ENCODE assay signal across 27 cellular contexts in the genomic region with DNA sequence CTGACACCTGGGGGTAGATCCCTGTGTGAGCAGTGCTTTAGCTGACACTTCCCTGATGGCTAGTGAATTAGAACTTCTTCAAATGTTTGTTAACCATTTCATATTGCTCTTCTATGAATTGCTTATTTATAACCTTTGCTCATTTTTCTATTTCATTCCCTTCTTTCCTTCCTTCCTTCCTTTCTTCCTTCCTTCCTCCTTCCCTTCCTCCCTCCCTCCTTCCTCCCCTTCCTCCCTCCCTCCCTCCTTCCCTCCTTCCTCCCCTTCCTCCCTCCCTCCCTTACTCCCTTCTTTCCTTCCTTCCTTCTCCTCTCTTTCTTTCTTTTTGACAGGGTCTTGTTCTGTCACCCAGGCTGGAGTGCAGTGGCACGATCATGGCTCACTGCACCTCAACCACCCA. TPM values are rescaled to one million over a fixed set of nuclear protein-coding genes. Genes with fewer than 3 reads are reported as not detected.
DNase-seq lines count a peak whose midpoint lies in the region; ATAC-seq, FAIRE-seq and TF ChIP-seq lines count a peak whose summit lies in the region.
"Had no signal": no experiment of that assay in that cellular context is flagged by ENCODE, and none has a peak within 500 bp of the region (broad histone marks: within the 10 kb centered on the region; RNA-seq: fewer than 3 reads in every experiment).

No MANE protein-coding gene starts in this region.

- no peak for DNase-seq in HepG2 (ENCODE audit: low spot score)
- no peak for DNase-seq in right lobe of liver
- DNase-seq in T-helper 17 cell = no peak
- DNase-seq in retina = no peak
- DNase-seq: 8988T; ACHN; BE2C; C1 segment of cervical spinal cord; CD4-positive, alpha-beta memory T cell; CD4-positive, CD25-positive, alpha-beta regulatory T cell; CD8-positive, alpha-beta memory T cell; COR-L47; DMS 273 treated with DMSO at 0.1 percent for 48 hours; DMS153; DMS53; DMS79; DND-41; EL; GDM1 had no signal

- CTCF ChIA-PET in HepG2 (lab: Yijun Ruan, JAX; ENCODE audit: low intra/inter-chr PET ratio, low total read pairs) = no interaction called here

- no peak overlapping the region for H3K9ac ChIP-seq in HepG2 (ENCODE audit: insufficient read depth, low read depth, low read length)
- H3K9ac ChIP-seq: BLaER1 had no signal

- TF ChIP-seq CTCF in HepG2 (CRISPR knock-in tag; IDR thresholded peaks at IDR 0.05) = no peak
- no peak for TF ChIP-seq CTCF in right lobe of liver (IDR thresholded peaks at IDR 0.05)

- no TSS peak for BruUV-seq in HepG2 (replicated peaks; lab: Mats Ljungman, UMichigan)

- H2AFZ ChIP-seq in HepG2 (ENCODE audit: low read length) = no peak overlapping the region

- POLR2A ChIA-PET in HepG2 (lab: Yijun Ruan, JAX) = interaction anchor here (0.8 kb wide), 1 partner anchor 23 kb away, joined by 5 read pairs; no protein-coding TSS in a partner anchor

- no peak for TF ChIP-seq POLR2A in HepG2 (IDR thresholded peaks at IDR 0.05; ENCODE audit: insufficient read depth in 1 of 2, low read depth in 2 of 2, low read length in 2 of 2)
- TF ChIP-seq POLR2A in right lobe of liver (IDR thresholded peaks at IDR 0.05) = no peak

- in situ Hi-C loops in HepG2 (cut with HindIII; ENCODE audit: extremely low pct_ligation_motif_present, low pct_unique_long_range_greater_than_20kb) = no loop called here

- ATAC-seq in HepG2 = no peak
- ATAC-seq in right lobe of liver = no peak
- no peak for ATAC-seq in T-helper 17 cell
- ATAC-seq in GM19035 (IDR thresholded peaks at IDR 0.05; ENCODE audit: unreplicated experiment) = no peak
- ATAC-seq: GM12878 had no signal

- H3K36me3 Mint-ChIP-seq in T-helper 17 cell (ENCODE audit: low read depth) = peaks cover 4% of the 10 kb centered on the region
- H3K36me3 Mint-ChIP-seq: CD14-positive monocyte; CD4-positive, alpha-beta memory T cell; CD4-positive, CD25-positive, alpha-beta regulatory T cell; CD8-positive, alpha-beta memory T cell had no signal

- no peaks in the 10 kb centered on the region for H3K79me2 ChIP-seq in HepG2 (ENCODE audit: insufficient read depth, low read length)

- H3K4me1 ChIP-seq in HepG2 (ENCODE audit: insufficient read depth, low read length) = no peaks in the 10 kb centered on the region
- H3K4me1 ChIP-seq in right lobe of liver = peaks cover 0 to 11% (median 4%) of the 10 kb centered on the region in 4 donors
- H3K4me1 ChIP-seq: BE2C had no signal

- H3K27ac Mint-ChIP-seq in T-helper 17 cell = no peak overlapping the region
- H3K27ac Mint-ChIP-seq: CD14-positive monocyte; CD8-positive, alpha-beta memory T cell had no signal

- H3K9me3 ChIP-seq in HepG2 (ENCODE audit: low read length) (no peaks in the 10 kb centered on the region), right lobe of liver (no peaks in the 10 kb centered on the region), T-helper 17 cell (ENCODE audit: control insufficient read depth, low read length, poor library complexity, severe bottlenecking) (no peaks in the 10 kb centered on the region)
- H3K9me3 ChIP-seq: BE2C had no signal

- H3K27ac ChIP-seq in HepG2 (ENCODE audit: extremely low read length, insufficient read depth, low read length) (no peak overlapping the region), right lobe of liver (no peak overlapping the region)
- H3K27ac ChIP-seq: BLaER1 had no signal

- H4K20me1 ChIP-seq in HepG2 (ENCODE audit: insufficient read depth, low read length) = no peaks in the 10 kb centered on the region; the same call in 1 of the 2 replicates

- H3K36me3 ChIP-seq in HepG2 (replicated peaks in 1 of 2; ENCODE audit: control insufficient read depth in 1 of 2, insufficient read depth in 2 of 2, low read length in 2 of 2) (no peaks in the 10 kb centered on the region), right lobe of liver (no peaks in the 10 kb centered on the region)
- H3K36me3 ChIP-seq: BE2C, BLaER1 had no signal

- H3K4me3 ChIP-seq in HepG2 (replicated peaks in 1 of 3; ENCODE audit: insufficient read depth in 1 of 3, low read depth in 2 of 3, low read length in 3 of 3) (no peak overlapping the region), right lobe of liver (no peak overlapping the region)
- H3K4me3 ChIP-seq: BLaER1, GM12878 had no signal

- TF ChIP-seq EP300 in HepG2 (IDR thresholded peaks at IDR 0.05; ENCODE audit: low read depth in 2 of 2, low read length in 2 of 2) = no peak
- no peak for TF ChIP-seq EP300 in HepG2 (CRISPR knock-in tag; IDR thresholded peaks at IDR 0.05; ENCODE audit: borderline replicate concordance)

- H3K27me3 Mint-ChIP-seq in T-helper 17 cell = peaks cover 61% of the 10 kb centered on the region

- H3K4me1 Mint-ChIP-seq in T-helper 17 cell = peaks cover 8% of the 10 kb centered on the region
- H3K4me1 Mint-ChIP-seq: CD14-positive monocyte; CD4-positive, alpha-beta memory T cell had no signal

- WGBS in HepG2 (ENCODE audit: low lambda C conversion rate) = 3% methylated on average over 1 of the region's 1 CpG
- WGBS in right lobe of liver (ENCODE audit: insufficient coverage, low coverage, low lambda C conversion rate, missing lambda C conversion rate) = 100% methylated on average over 1 of the region's 1 CpG

- no peak for TF ChIP-seq RAD21 in HepG2 (CRISPR knock-in tag; IDR thresholded peaks at IDR 0.05)

- intact Hi-C loops in HepG2 (cut with micrococcal nuclease; ENCODE audit: unreplicated experiment) (no loop called here), right lobe of liver (cut with DNase I) (no loop called here)

- H3K4me3 Mint-ChIP-seq in T-helper 17 cell = peak overlapping the region; percentile 61
- H3K4me3 Mint-ChIP-seq: CD4-positive, alpha-beta memory T cell; CD4-positive, CD25-positive, alpha-beta regulatory T cell; CD8-positive, alpha-beta memory T cell had no signal

- H3K27me3 ChIP-seq in HepG2 (ENCODE audit: control insufficient read depth in 1 of 2, insufficient read depth in 2 of 2, low read length in 2 of 2) (peaks cover 0 to 18% of the 10 kb centered on the region in 2 experiments; a peak in 4 of 5 replicates), right lobe of liver (peaks cover 0 to 15% of the 10 kb centered on the region in 2 donors)

- no peak overlapping the region for H3K4me2 ChIP-seq in HepG2 (ENCODE audit: low read depth, low read length)
- H3K4me2 ChIP-seq: BLaER1 had no signal

- no peak for FAIRE-seq in HepG2 (lab: Jason Lieb, UNC)
- FAIRE-seq: A204.1, GM12878, GM12892, GM18507, GM19239 had no signal

RNA-seq across cellular contexts. Expression of a gene that starts 23.3 kb away (rescaled TPM):
- total RNA-seq in HepG2 (2016; rRNA removed; fragmentation: Illumina TruSeq; extraction: Trizol) (4.4 and 8.8 TPM in 2 replicates), right lobe of liver (10 to 100 TPM; 13.2 to 22.4 (median 16.8) TPM), T-helper 17 cell (1 to 10 TPM; 7.0 to 7.7 TPM)
- total RNA-seq in HepG2 (2016; cell fraction: cytosol; rRNA removed; fragmentation: Illumina TruSeq; extraction: Trizol; ENCODE audit: low read depth) = 1.9 and 3.8 TPM in 2 replicates
- total RNA-seq in HepG2 (2016; cell fraction: insoluble cytoplasmic fraction; rRNA removed; fragmentation: Illumina TruSeq; extraction: Trizol) = 3.5 and 8.9 TPM in 2 replicates
- total RNA-seq in HepG2 (2016; cell fraction: membrane; rRNA removed; fragmentation: Illumina TruSeq; extraction: Trizol) = 2.8 and 3.2 TPM in 2 replicates
- 7.2 and 8.8 TPM in 2 replicates for total RNA-seq in HepG2 (2016; cell fraction: nucleus; rRNA removed; fragmentation: Illumina TruSeq; extraction: Trizol)
- polyA plus RNA-seq in HepG2 (2011; rRNA removed) = 4.3 and 6.2 TPM in 2 replicates
- polyA plus RNA-seq in HepG2 (2011; cell fraction: cytosol; rRNA removed) = 3.5 and 4.9 TPM in 2 replicates
- 25.2 and 37.7 TPM in 2 replicates for polyA plus RNA-seq in HepG2 (2011; cell fraction: nucleus; rRNA removed)
- 7.4 and 10.5 TPM in 2 replicates for polyA plus RNA-seq in HepG2 (2012)
- 0.50 and 0.58 TPM in 2 replicates for polyA plus RNA-seq in HepG2 (2016; cell fraction: cytosol; fragmentation: Illumina TruSeq; extraction: Trizol; ENCODE audit: low read depth)
- polyA plus RNA-seq in HepG2 (2016; cell fraction: insoluble cytoplasmic fraction; fragmentation: Illumina TruSeq; extraction: Trizol; ENCODE audit: low read depth) = 4.9 and 7.1 TPM in 2 replicates
- polyA plus RNA-seq in HepG2 (2016; cell fraction: membrane; fragmentation: Illumina TruSeq; extraction: Trizol; ENCODE audit: low read depth) = 1.8 and 2.2 TPM in 2 replicates
- polyA plus RNA-seq in HepG2 (2016; cell fraction: nucleus; fragmentation: Illumina TruSeq; extraction: Trizol; ENCODE audit: insufficient read depth, low read depth) = 43.8 and 50.2 TPM in 2 replicates
- 6.4 and 7.9 TPM in 2 replicates for polyA minus RNA-seq in HepG2 (2011; rRNA and poly(A)+ RNA removed; ENCODE audit: low replicate concordance)
- 4.6 and 7.0 TPM in 2 replicates for polyA minus RNA-seq in HepG2 (2011; cell fraction: cytosol; rRNA and poly(A)+ RNA removed)
- 4.1 and 5.7 TPM in 2 replicates for polyA minus RNA-seq in HepG2 (2011; cell fraction: nucleus; rRNA and poly(A)+ RNA removed)
- polyA plus RNA-seq: CD14-positive monocyte; CD8-positive, alpha-beta memory T cell had no signal

RNA-seq across cellular contexts. Expression of a gene that starts 40.8 kb away (rescaled TPM):
- total RNA-seq in HepG2 (2016; rRNA removed; fragmentation: Illumina TruSeq; extraction: Trizol) (3.2 and 4.2 TPM in 2 replicates), right lobe of liver (10 to 100 TPM in 2 of 6 experiments, 1 to 10 TPM in 4; 2.2 to 13.7 (median 3.6) TPM), T-helper 17 cell (1 to 10 TPM; 2.7 to 3.3 TPM)
- total RNA-seq in HepG2 (2016; cell fraction: cytosol; rRNA removed; fragmentation: Illumina TruSeq; extraction: Trizol; ENCODE audit: low read depth) = 1.2 and 1.6 TPM in 2 replicates
- 2.4 and 3.9 TPM in 2 replicates for total RNA-seq in HepG2 (2016; cell fraction: insoluble cytoplasmic fraction; rRNA removed; fragmentation: Illumina TruSeq; extraction: Trizol)
- 4.3 and 4.4 TPM in 2 replicates for total RNA-seq in HepG2 (2016; cell fraction: membrane; rRNA removed; fragmentation: Illumina TruSeq; extraction: Trizol)
- total RNA-seq in HepG2 (2016; cell fraction: nucleus; rRNA removed; fragmentation: Illumina TruSeq; extraction: Trizol) = 3.6 and 4.2 TPM in 2 replicates
- polyA plus RNA-seq in HepG2 (2011; rRNA removed) = 2.8 and 4.0 TPM in 2 replicates
- 3.7 and 4.3 TPM in 2 replicates for polyA plus RNA-seq in HepG2 (2011; cell fraction: cytosol; rRNA removed)
- polyA plus RNA-seq in HepG2 (2011; cell fraction: nucleus; rRNA removed) = 7.2 and 7.5 TPM in 2 replicates
- 3.6 and 4.3 TPM in 2 replicates for polyA plus RNA-seq in HepG2 (2012)
- 1.0 and 1.1 TPM in 2 replicates for polyA plus RNA-seq in HepG2 (2016; cell fraction: cytosol; fragmentation: Illumina TruSeq; extraction: Trizol; ENCODE audit: low read depth)
- polyA plus RNA-seq in HepG2 (2016; cell fraction: insoluble cytoplasmic fraction; fragmentation: Illumina TruSeq; extraction: Trizol; ENCODE audit: low read depth) = 2.3 and 2.7 TPM in 2 replicates
- 3.4 and 3.5 TPM in 2 replicates for polyA plus RNA-seq in HepG2 (2016; cell fraction: membrane; fragmentation: Illumina TruSeq; extraction: Trizol; ENCODE audit: low read depth)
- 2.8 and 3.1 TPM in 2 replicates for polyA plus RNA-seq in HepG2 (2016; cell fraction: nucleus; fragmentation: Illumina TruSeq; extraction: Trizol; ENCODE audit: insufficient read depth, low read depth)
- polyA minus RNA-seq in HepG2 (2011; rRNA and poly(A)+ RNA removed; ENCODE audit: low replicate concordance) = 6.6 and 17.0 TPM in 2 replicates
- 6.2 and 8.1 TPM in 2 replicates for polyA minus RNA-seq in HepG2 (2011; cell fraction: cytosol; rRNA and poly(A)+ RNA removed)
- 8.2 TPM in 2 replicates for polyA minus RNA-seq in HepG2 (2011; cell fraction: nucleus; rRNA and poly(A)+ RNA removed)

RNA-seq across cellular contexts. Expression of a gene that starts 46.2 kb away (rescaled TPM):
- total RNA-seq in HepG2 (2016; rRNA removed; fragmentation: Illumina TruSeq; extraction: Trizol) = 85.7 and 96.2 TPM in 2 replicates
- total RNA-seq in HepG2 (2016; cell fraction: cytosol; rRNA removed; fragmentation: Illumina TruSeq; extraction: Trizol; ENCODE audit: low read depth) = 66.8 and 84.2 TPM in 2 replicates
- total RNA-seq in HepG2 (2016; cell fraction: insoluble cytoplasmic fraction; rRNA removed; fragmentation: Illumina TruSeq; extraction: Trizol) = 76.8 and 97.9 TPM in 2 replicates
- 171 and 190 TPM in 2 replicates for total RNA-seq in HepG2 (2016; cell fraction: membrane; rRNA removed; fragmentation: Illumina TruSeq; extraction: Trizol)
- 48.2 and 57.1 TPM in 2 replicates for total RNA-seq in HepG2 (2016; cell fraction: nucleus; rRNA removed; fragmentation: Illumina TruSeq; extraction: Trizol)
- polyA plus RNA-seq in HepG2 (2011; rRNA removed) = 116 and 135 TPM in 2 replicates
- polyA plus RNA-seq in HepG2 (2011; cell fraction: cytosol; rRNA removed) = 114 and 136 TPM in 2 replicates
- polyA plus RNA-seq in HepG2 (2011; cell fraction: nucleus; rRNA removed) = 362 and 435 TPM in 2 replicates
- 58.6 and 80.7 TPM in 2 replicates for polyA plus RNA-seq in HepG2 (2012)
- polyA plus RNA-seq in HepG2 (2016; cell fraction: cytosol; fragmentation: Illumina TruSeq; extraction: Trizol; ENCODE audit: low read depth) = 81.6 and 107 TPM in 2 replicates
- polyA plus RNA-seq in HepG2 (2016; cell fraction: insoluble cytoplasmic fraction; fragmentation: Illumina TruSeq; extraction: Trizol; ENCODE audit: low read depth) = 105 and 119 TPM in 2 replicates
- 182 and 194 TPM in 2 replicates for polyA plus RNA-seq in HepG2 (2016; cell fraction: membrane; fragmentation: Illumina TruSeq; extraction: Trizol; ENCODE audit: low read depth)
- 146 and 159 TPM in 2 replicates for polyA plus RNA-seq in HepG2 (2016; cell fraction: nucleus; fragmentation: Illumina TruSeq; extraction: Trizol; ENCODE audit: insufficient read depth, low read depth)
- 159 and 183 TPM in 2 replicates for polyA minus RNA-seq in HepG2 (2011; rRNA and poly(A)+ RNA removed; ENCODE audit: low replicate concordance)
- 76.1 and 78.3 TPM in 2 replicates for polyA minus RNA-seq in HepG2 (2011; cell fraction: cytosol; rRNA and poly(A)+ RNA removed)
- polyA minus RNA-seq in HepG2 (2011; cell fraction: nucleus; rRNA and poly(A)+ RNA removed) = 46.7 and 48.0 TPM in 2 replicates
- 10 to 100 TPM; 66.7 to 92.1 (median 83.9) TPM for total RNA-seq in right lobe of liver
- total RNA-seq in T-helper 17 cell = 10 to 100 TPM; 72.4 to 77.2 TPM
